Comparison of ENCODE assay signal across 1 cellular context in the genomic region with DNA sequence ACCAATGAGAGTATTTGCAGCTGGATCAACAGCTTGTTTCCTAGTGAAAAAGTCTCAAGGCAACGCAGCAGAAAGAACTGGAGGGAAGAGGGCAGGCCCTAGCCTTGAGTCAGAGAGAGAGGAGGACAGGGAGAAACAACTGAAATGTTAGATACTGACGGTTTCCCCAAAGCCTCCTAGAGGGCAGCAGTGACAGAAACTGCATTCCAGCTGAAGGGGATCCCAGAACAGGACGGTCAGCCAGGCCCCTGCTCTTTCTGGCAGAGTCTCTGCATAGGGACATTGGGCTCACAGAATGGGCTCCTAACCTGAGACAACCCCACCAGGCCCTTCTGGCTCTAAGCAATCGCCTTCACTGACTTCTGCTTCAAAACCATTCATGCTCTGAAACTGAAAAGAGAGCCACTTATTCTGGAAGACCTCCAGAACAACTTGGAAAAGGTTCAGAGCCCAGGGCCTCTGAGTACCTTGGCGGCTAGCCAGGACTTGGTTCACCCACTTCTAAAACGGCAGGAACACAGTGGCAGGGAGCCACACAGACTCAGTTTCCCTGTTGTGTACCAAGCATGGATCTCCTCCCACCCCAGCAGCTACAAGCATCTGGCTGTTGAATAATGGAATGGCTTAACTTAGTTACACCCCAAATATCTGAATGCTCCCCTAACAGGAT.
TF ChIP-seq lines count a peak whose summit lies in the region.

No MANE protein-coding gene starts in this region.

TF ChIP-seq in WTC11, 78 proteins besides CTCF, POLR2A, EP300 and RAD21 (continued from another document):
- TF ChIP-seq HMGXB4 (CRISPR knock-in tag; IDR thresholded peaks at IDR 0.05) (no peak), ZNF512 (CRISPR knock-in tag; IDR thresholded peaks at IDR 0.05; ENCODE audit: borderline replicate concordance) (no peak), ETV6 (CRISPR knock-in tag; IDR thresholded peaks at IDR 0.05) (no peak), CREB1 (CRISPR knock-in tag; IDR thresholded peaks at IDR 0.05) (no peak), NR3C1 (CRISPR knock-in tag; conservative IDR thresholded peaks at IDR 0.05; ENCODE audit: low read depth) (no peak), ZNF138 (CRISPR knock-in tag; conservative IDR thresholded peaks at IDR 0.05) (no peak), SMAD4 (CRISPR knock-in tag; IDR thresholded peaks at IDR 0.05) (no peak), NFYB (CRISPR knock-in tag; conservative IDR thresholded peaks at IDR 0.05; ENCODE audit: low read depth) (no peak), FOXJ3 (CRISPR knock-in tag; IDR thresholded peaks at IDR 0.05; ENCODE audit: borderline replicate concordance) (no peak), PRRX2 (CRISPR knock-in tag; IDR thresholded peaks at IDR 0.05) (no peak)
- TF ChIP-seq, protein P1, sequence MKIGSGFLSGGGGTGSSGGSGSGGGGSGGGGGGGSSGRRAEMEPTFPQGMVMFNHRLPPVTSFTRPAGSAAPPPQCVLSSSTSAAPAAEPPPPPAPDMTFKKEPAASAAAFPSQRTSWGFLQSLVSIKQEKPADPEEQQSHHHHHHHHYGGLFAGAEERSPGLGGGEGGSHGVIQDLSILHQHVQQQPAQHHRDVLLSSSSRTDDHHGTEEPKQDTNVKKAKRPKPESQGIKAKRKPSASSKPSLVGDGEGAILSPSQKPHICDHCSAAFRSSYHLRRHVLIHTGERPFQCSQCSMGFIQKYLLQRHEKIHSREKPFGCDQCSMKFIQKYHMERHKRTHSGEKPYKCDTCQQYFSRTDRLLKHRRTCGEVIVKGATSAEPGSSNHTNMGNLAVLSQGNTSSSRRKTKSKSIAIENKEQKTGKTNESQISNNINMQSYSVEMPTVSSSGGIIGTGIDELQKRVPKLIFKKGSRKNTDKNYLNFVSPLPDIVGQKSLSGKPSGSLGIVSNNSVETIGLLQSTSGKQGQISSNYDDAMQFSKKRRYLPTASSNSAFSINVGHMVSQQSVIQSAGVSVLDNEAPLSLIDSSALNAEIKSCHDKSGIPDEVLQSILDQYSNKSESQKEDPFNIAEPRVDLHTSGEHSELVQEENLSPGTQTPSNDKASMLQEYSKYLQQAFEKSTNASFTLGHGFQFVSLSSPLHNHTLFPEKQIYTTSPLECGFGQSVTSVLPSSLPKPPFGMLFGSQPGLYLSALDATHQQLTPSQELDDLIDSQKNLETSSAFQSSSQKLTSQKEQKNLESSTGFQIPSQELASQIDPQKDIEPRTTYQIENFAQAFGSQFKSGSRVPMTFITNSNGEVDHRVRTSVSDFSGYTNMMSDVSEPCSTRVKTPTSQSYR (CRISPR knock-in tag; IDR thresholded peaks at IDR 0.05), result no peak
- TF ChIP-seq, protein P2, sequence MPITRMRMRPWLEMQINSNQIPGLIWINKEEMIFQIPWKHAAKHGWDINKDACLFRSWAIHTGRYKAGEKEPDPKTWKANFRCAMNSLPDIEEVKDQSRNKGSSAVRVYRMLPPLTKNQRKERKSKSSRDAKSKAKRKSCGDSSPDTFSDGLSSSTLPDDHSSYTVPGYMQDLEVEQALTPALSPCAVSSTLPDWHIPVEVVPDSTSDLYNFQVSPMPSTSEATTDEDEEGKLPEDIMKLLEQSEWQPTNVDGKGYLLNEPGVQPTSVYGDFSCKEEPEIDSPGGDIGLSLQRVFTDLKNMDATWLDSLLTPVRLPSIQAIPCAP (CRISPR knock-in tag; IDR thresholded peaks at IDR 0.05), result no peak
- TF ChIP-seq, protein P3, sequence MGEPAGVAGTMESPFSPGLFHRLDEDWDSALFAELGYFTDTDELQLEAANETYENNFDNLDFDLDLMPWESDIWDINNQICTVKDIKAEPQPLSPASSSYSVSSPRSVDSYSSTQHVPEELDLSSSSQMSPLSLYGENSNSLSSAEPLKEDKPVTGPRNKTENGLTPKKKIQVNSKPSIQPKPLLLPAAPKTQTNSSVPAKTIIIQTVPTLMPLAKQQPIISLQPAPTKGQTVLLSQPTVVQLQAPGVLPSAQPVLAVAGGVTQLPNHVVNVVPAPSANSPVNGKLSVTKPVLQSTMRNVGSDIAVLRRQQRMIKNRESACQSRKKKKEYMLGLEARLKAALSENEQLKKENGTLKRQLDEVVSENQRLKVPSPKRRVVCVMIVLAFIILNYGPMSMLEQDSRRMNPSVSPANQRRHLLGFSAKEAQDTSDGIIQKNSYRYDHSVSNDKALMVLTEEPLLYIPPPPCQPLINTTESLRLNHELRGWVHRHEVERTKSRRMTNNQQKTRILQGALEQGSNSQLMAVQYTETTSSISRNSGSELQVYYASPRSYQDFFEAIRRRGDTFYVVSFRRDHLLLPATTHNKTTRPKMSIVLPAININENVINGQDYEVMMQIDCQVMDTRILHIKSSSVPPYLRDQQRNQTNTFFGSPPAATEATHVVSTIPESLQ (CRISPR knock-in tag; IDR thresholded peaks at IDR 0.05), result no peak
